ENCODE assay signal across 19 cellular contexts in the genomic region with DNA sequence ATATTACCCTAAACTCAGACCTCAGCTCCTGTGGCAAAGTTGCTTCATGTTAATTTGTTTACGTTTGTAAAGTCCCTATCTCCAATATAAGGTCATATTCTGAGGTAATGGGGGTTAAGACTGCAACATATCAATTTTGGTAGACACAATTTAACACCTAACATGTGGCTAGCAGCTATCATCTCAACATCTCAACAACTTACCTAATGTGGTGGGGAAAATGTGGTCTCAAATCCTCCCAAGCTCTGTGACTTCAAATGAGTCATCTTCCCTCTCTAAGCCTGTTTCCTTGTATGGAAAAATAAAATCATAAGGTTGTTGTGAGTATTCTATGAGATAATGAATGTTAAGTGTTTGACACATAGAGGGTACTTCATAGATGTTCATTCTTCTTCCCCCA.
DNase-seq lines count a peak whose midpoint lies in the region; TF ChIP-seq lines count a peak whose summit lies in the region.
"Had no signal": no experiment of that assay in that cellular context is flagged by ENCODE, and none has a peak within 500 bp of the region (broad histone marks: within the 10 kb centered on the region; RNA-seq: fewer than 3 reads in every experiment).

No MANE protein-coding gene starts in this region.

- no peaks in the 10 kb centered on the region for H3K36me3 Mint-ChIP-seq in MCF 10A (ENCODE audit: insufficient read depth, unreplicated experiment)
- H3K36me3 Mint-ChIP-seq: CD8-positive, alpha-beta T cell had no signal

- H3K27me3 ChIP-seq in mammary epithelial cell (ENCODE audit: insufficient read depth, low read length): no peaks in the 10 kb centered on the region
- H3K27me3 ChIP-seq: BLaER1 treated with 17β-estradiol and CSF1 and Interleukin-3, amounts not matched to agents 10 nM and 100 nM; SJSA1 had no signal

- H3K4me2 ChIP-seq in mammary epithelial cell (ENCODE audit: insufficient read depth, low read depth, low read length): no peak overlapping the region
- H3K4me2 ChIP-seq: BLaER1 treated with 17β-estradiol and CSF1 and Interleukin-3, amounts not matched to agents 10 nM and 100 nM had no signal

- POLR2A ChIA-PET in MCF 10A (lab: Yijun Ruan, JAX): no interaction called here

- TF ChIP-seq CTCF in MCF 10A (IDR thresholded peaks at IDR 0.05; ENCODE audit: unreplicated experiment) (no peak), mammary epithelial cell (conservative IDR thresholded peaks at IDR 0.05 in 1 of 2, IDR thresholded peaks at IDR 0.05 in 1 of 2; ENCODE audit: extremely low read depth in 1 of 2, insufficient read depth in 1 of 2, low read depth in 1 of 2, low read length in 2 of 2) (no peak)

- H2AFZ ChIP-seq in mammary epithelial cell (ENCODE audit: low read depth, low read length): no peak overlapping the region

- no peak overlapping the region for H3K9ac ChIP-seq in mammary epithelial cell (ENCODE audit: insufficient read depth, low read length)
- H3K9ac ChIP-seq: BLaER1 treated with 17β-estradiol and CSF1 and Interleukin-3, amounts not matched to agents 10 nM and 100 nM had no signal

- in situ Hi-C loops in mammary epithelial cell (cut with MboI; ENCODE audit: low sequenced_read_pairs in 2 of 2): no loop called here

- H3K4me1 Mint-ChIP-seq in MCF 10A (ENCODE audit: insufficient read depth, unreplicated experiment): no peaks in the 10 kb centered on the region

- H3K4me3 Mint-ChIP-seq in MCF 10A (ENCODE audit: unreplicated experiment): no peak overlapping the region
- H3K4me3 Mint-ChIP-seq: CD8-positive, alpha-beta T cell had no signal

- H3K79me2 ChIP-seq in mammary epithelial cell (ENCODE audit: insufficient read depth, low read length): no peaks in the 10 kb centered on the region

- no peaks in the 10 kb centered on the region for H3K27me3 Mint-ChIP-seq in MCF 10A (ENCODE audit: insufficient read depth, unreplicated experiment)

- intact Hi-C loops in MCF 10A (cut with micrococcal nuclease) (no loop called here), mammary epithelial cell (cut with micrococcal nuclease) (no loop called here)

- DNase-seq in NCI-H1694 treated with DMSO at 0.1 percent for 48 hours (lab: John Stamatoyannopoulos, UW) (peak; percentile 26), NCI-H1694 (lab: John Stamatoyannopoulos, UW) (no peak), MCF 10A (ENCODE audit: unreplicated experiment) (peak; percentile 3), mammary epithelial cell (no peak), iris pigment epithelial cell (ENCODE audit: low read depth) (peak; percentile 7), stromal cell of bone marrow (ENCODE audit: low read depth) (peak; percentile 3), NCI-H187 (lab: John Stamatoyannopoulos, UW) (no peak)
- DNase-seq in activated CD8-positive, alpha-beta memory T cell treated with anti-CD3 and anti-CD28 coated beads, Interleukin-2, amount 50 U/mL, for 48 hours: no peak
- DNase-seq: 8988T; CD8-positive, alpha-beta T cell; GDM1; KG1; NCI-H1105; NCI-H146; NCI-H510A treated with DMSO at 0.1 percent for 48 hours; NCI-H774; NK-92 treated with Interleukin-12 subunit alpha and Interleukin-12 subunit beta, amount 100 ng/mL, for 24 hours had no signal

- dilution Hi-C loops in mammary epithelial cell (cut with HindIII; ENCODE audit: low sequenced_read_pairs): no loop called here

- H3K27ac ChIP-seq in mammary epithelial cell (ENCODE audit: insufficient read depth, low read depth, low read length): no peak overlapping the region
- H3K27ac ChIP-seq: BLaER1 treated with 17β-estradiol and CSF1 and Interleukin-3, amounts not matched to agents 10 nM and 100 nM; SJSA1 had no signal

- no peak overlapping the region for H3K27ac Mint-ChIP-seq in MCF 10A (ENCODE audit: low read depth, unreplicated experiment)
- H3K27ac Mint-ChIP-seq: CD8-positive, alpha-beta T cell had no signal

- no peaks in the 10 kb centered on the region for H3K4me1 ChIP-seq in mammary epithelial cell (ENCODE audit: insufficient read depth, low read length)
- H3K4me1 ChIP-seq: BLaER1 treated with 17β-estradiol and CSF1 and Interleukin-3, amounts not matched to agents 10 nM and 100 nM; SJSA1 had no signal

- CTCF ChIA-PET in MCF 10A (lab: Yijun Ruan, JAX): no interaction called here
- CTCF ChIA-PET in mammary epithelial cell (lab: Charles Lee; ENCODE audit: low non-redundant PET): no interaction called here

- H3K4me3 ChIP-seq in mammary epithelial cell (replicated peaks in 1 of 3; ENCODE audit: insufficient read depth in 1 of 3, low read depth in 2 of 3, low read length in 3 of 3): no peak overlapping the region
- H3K4me3 ChIP-seq: BLaER1 treated with 17β-estradiol and CSF1 and Interleukin-3, amounts not matched to agents 10 nM and 100 nM; SJSA1 had no signal

- H4K20me1 ChIP-seq in mammary epithelial cell (ENCODE audit: insufficient read depth, low read length): no peaks in the 10 kb centered on the region
- H4K20me1 ChIP-seq: BLaER1 treated with 17β-estradiol and CSF1 and Interleukin-3, amounts not matched to agents 10 nM and 100 nM had no signal

- BruUV-seq in MCF 10A (replicated peaks; lab: Mats Ljungman, UMichigan): no TSS peak
- BruUV-seq in mammary epithelial cell (replicated peaks; lab: Mats Ljungman, UMichigan): no TSS peak

- WGBS in mammary epithelial cell (ENCODE audit: low coverage, missing lambda C conversion rate): 46% methylated on average over 1 of the region's 1 CpG

- H3K9me3 ChIP-seq in mammary epithelial cell (replicated peaks; ENCODE audit: insufficient read depth, low read length): no peaks in the 10 kb centered on the region
- H3K9me3 ChIP-seq: SJSA1 had no signal

- H3K36me3 ChIP-seq in mammary epithelial cell (ENCODE audit: insufficient read depth, low read length): no peaks in the 10 kb centered on the region
- H3K36me3 ChIP-seq: BLaER1 treated with 17β-estradiol and CSF1 and Interleukin-3, amounts not matched to agents 10 nM and 100 nM; SJSA1 had no signal

- H3K9me3 Mint-ChIP-seq in MCF 10A (ENCODE audit: unreplicated experiment): peaks cover 15% of the 10 kb centered on the region

Comparison
In these comparisons a context has a peak if more than half of its experiments do, and no peak if none do; other contexts are left out.
1. DNase-seq: peak in NCI-H1694 treated with DMSO at 0.1 percent for 48 hours (single experiment), MCF 10A (single experiment), iris pigment epithelial cell (single experiment) and stromal cell of bone marrow (single experiment); none in NCI-H1694 (single experiment), mammary epithelial cell (single experiment), NCI-H187 (0 of 2) and activated CD8-positive, alpha-beta memory T cell treated with anti-CD3 and anti-CD28 coated beads, Interleukin-2, amount 50 U/mL, for 48 hours (single experiment).